ENCODE assay signal across 21 cellular contexts in the genomic region with DNA sequence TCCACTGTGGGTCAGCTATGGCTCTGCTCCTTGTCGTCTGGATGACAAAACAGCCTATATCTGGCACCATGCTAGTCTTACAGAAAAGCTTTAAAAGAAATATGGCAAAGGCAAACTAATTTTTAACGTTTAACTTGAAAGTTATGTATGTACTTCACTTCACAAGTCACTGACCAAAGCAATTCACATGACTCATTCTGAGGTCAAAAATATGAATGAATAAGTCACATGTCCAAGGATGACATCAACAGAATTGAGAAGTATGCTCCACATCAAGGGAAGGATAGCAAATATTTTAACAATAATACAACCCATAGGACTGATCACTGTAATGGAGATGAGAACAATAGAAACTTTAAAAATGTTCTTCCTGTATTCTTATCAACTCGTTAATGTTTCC.
DNase-seq lines count a peak whose midpoint lies in the region; ATAC-seq and TF ChIP-seq lines count a peak whose summit lies in the region.
"Had no signal": no experiment of that assay in that cellular context is flagged by ENCODE, and none has a peak within 500 bp of the region (broad histone marks: within the 10 kb centered on the region; RNA-seq: fewer than 3 reads in every experiment).

No MANE protein-coding gene starts in this region.

- H3K36me3 ChIP-seq in adipocyte (ENCODE audit: control insufficient read depth, insufficient read depth, low read length, severe bottlenecking) = no peaks in the 10 kb centered on the region
- H3K36me3 ChIP-seq: heart left ventricle, prostate gland, transverse colon had no signal

- 64% methylated on average over 3 of the region's 3 CpGs for WGBS in right cardiac atrium

- H3K27me3 ChIP-seq in adipocyte (replicated peaks; ENCODE audit: control insufficient read depth, insufficient read depth, low read length) (no peaks in the 10 kb centered on the region), right cardiac atrium (ENCODE audit: control insufficient read depth, insufficient read depth) (no peaks in the 10 kb centered on the region)
- H3K27me3 ChIP-seq: heart left ventricle, transverse colon had no signal

- ATAC-seq in HG03139 (IDR thresholded peaks at IDR 0.05; ENCODE audit: unreplicated experiment) (no peak), right cardiac atrium (no peak), GM18861 (IDR thresholded peaks at IDR 0.05; ENCODE audit: unreplicated experiment) (no peak)
- ATAC-seq: heart left ventricle, WTC11 had no signal

- TF ChIP-seq CTCF in fibroblast of pulmonary artery (IDR thresholded peaks at IDR 0.05; ENCODE audit: low read length, missing control alignments) = no peak

- H3K27ac ChIP-seq in right cardiac atrium (ENCODE audit: low read length) = no peak overlapping the region
- H3K27ac ChIP-seq: heart left ventricle, prostate gland, transverse colon had no signal

- intact Hi-C loops in right cardiac atrium (cut with DNase I) = no loop called here

- H3K9me3 ChIP-seq in adipocyte (ENCODE audit: control insufficient read depth, low read length) (no peaks in the 10 kb centered on the region), right cardiac atrium (ENCODE audit: control insufficient read depth, low read length) (no peaks in the 10 kb centered on the region)
- H3K9me3 ChIP-seq: heart left ventricle, prostate gland, transverse colon had no signal

- H3K4me1 ChIP-seq in adipocyte (ENCODE audit: control insufficient read depth, insufficient read depth, low read length) (no peaks in the 10 kb centered on the region), right cardiac atrium (ENCODE audit: control insufficient read depth, insufficient read depth, low read length) (no peaks in the 10 kb centered on the region)
- H3K4me1 ChIP-seq: heart left ventricle, prostate gland, transverse colon had no signal

- H3K4me3 ChIP-seq in adipocyte (ENCODE audit: low read length) (no peak overlapping the region), fibroblast of pulmonary artery (replicated peaks; ENCODE audit: low read depth, low read length) (no peak overlapping the region), right cardiac atrium (ENCODE audit: low read length) (no peak overlapping the region)
- H3K4me3 ChIP-seq: heart left ventricle, prostate gland, transverse colon had no signal

- DNase-seq in HT1080 (ENCODE audit: low read depth) = peak; percentile 54
- DNase-seq in adipocyte (ENCODE audit: low read depth) = peak; percentile 17
- DNase-seq in fibroblast of pulmonary artery (ENCODE audit: low read depth) = peak; percentile 14
- DNase-seq in stromal cell of bone marrow (ENCODE audit: low read depth) = peak; percentile 44
- DNase-seq in right cardiac atrium = no peak
- DNase-seq: activated CD4-positive, alpha-beta memory T cell treated with anti-CD3 and anti-CD28 coated beads for 36 hours; activated effector memory CD4-positive, alpha-beta T cell treated with anti-CD3 and anti-CD28 coated beads, Interleukin-2, amount 50 U/mL, for 16 hours; amniotic stem cell; CD4-positive, alpha-beta memory T cell; DMS79 treated with DMSO at 0.1 percent for 48 hours; heart left ventricle; KBM-7; NCI-H187 treated with DMSO at 0.1 percent for 48 hours; NCI-H774; small intestine; stimulated activated CD4-positive, alpha-beta T cell treated with anti-CD3 and anti-CD28 coated beads, Interleukin-2, amount 100 ng/mL, for 48 hours; transverse colon had no signal

- H3K9ac ChIP-seq in adipocyte (ENCODE audit: low read length) = no peak overlapping the region

Comparison
In these comparisons a context has a peak if more than half of its experiments do, and no peak if none do; other contexts are left out.
1. DNase-seq: peak in HT1080 (single experiment), adipocyte (single experiment), fibroblast of pulmonary artery (single experiment) and stromal cell of bone marrow (single experiment); none in right cardiac atrium (0 of 3).